ENCODE assay signal across 13 cellular contexts in genomic region chr12:131507881-131508280, GRCh38.
DNase-seq lines count a peak whose midpoint lies in the region; ATAC-seq, FAIRE-seq and TF ChIP-seq lines count a peak whose summit lies in the region.
"Had no signal": no experiment of that assay in that cellular context is flagged by ENCODE, and none has a peak within 500 bp of the region (broad histone marks: within the 10 kb centered on the region; RNA-seq: fewer than 3 reads in every experiment).

No MANE protein-coding gene starts in this region.

- ATAC-seq in left lobe of liver: no peak
- ATAC-seq in GM19455 (IDR thresholded peaks at IDR 0.05; ENCODE audit: unreplicated experiment): no peak

- no peak for FAIRE-seq in HTR-8/SVneo (lab: Jason Lieb, UNC)
- FAIRE-seq: A204.1 had no signal

- DNase-seq in DMS53 treated with DMSO at 0.1 percent for 48 hours (lab: John Stamatoyannopoulos, UW; ENCODE audit: unreplicated experiment) (peak; percentile 18), NCI-H524 (lab: John Stamatoyannopoulos, UW) (peak; percentile 16 to 59), left lobe of liver (ENCODE audit: low spot score) (peak; percentile 10), uterus (no peak), foreskin fibroblast (no peak), HTR-8/SVneo (ENCODE audit: insufficient read length, low spot score) (no peak)
- DNase-seq: C1 segment of cervical spinal cord; CD4-positive, alpha-beta memory T cell; GOT3; HCEC 1CT; HFFc6 had no signal

- H3K36me3 ChIP-seq in uterus: no peaks in the 10 kb centered on the region

- no peak overlapping the region for H3K27ac ChIP-seq in uterus

- no peaks in the 10 kb centered on the region for H3K27me3 ChIP-seq in uterus

- H3K9me3 ChIP-seq in uterus: no peaks in the 10 kb centered on the region

- no peak for TF ChIP-seq POLR2A in uterus (IDR thresholded peaks at IDR 0.05)

- TF ChIP-seq CTCF in uterus (IDR thresholded peaks at IDR 0.05) (no peak), foreskin fibroblast (IDR thresholded peaks at IDR 0.05; ENCODE audit: low read depth, low read length) (no peak)

- H3K4me1 ChIP-seq in uterus: peaks cover 0 to 9% of the 10 kb centered on the region in 2 donors

- intact Hi-C loops in uterus (cut with DNase I; ENCODE audit: low total_unique reads): no loop called here

- H3K4me3 ChIP-seq in uterus (no peak overlapping the region), foreskin fibroblast (ENCODE audit: low read depth in 1 of 2, low read length in 2 of 2) (no peak overlapping the region)

Comparison
In these comparisons a context has a peak if more than half of its experiments do, and no peak if none do; other contexts are left out.
1. DNase-seq: peak in DMS53 treated with DMSO at 0.1 percent for 48 hours (single experiment), NCI-H524 (2 of 2) and left lobe of liver (single experiment); none in uterus (0 of 2), foreskin fibroblast (0 of 2) and HTR-8/SVneo (single experiment).